Comparison of ENCODE assay signal across 1 cellular context in the genomic region with DNA sequence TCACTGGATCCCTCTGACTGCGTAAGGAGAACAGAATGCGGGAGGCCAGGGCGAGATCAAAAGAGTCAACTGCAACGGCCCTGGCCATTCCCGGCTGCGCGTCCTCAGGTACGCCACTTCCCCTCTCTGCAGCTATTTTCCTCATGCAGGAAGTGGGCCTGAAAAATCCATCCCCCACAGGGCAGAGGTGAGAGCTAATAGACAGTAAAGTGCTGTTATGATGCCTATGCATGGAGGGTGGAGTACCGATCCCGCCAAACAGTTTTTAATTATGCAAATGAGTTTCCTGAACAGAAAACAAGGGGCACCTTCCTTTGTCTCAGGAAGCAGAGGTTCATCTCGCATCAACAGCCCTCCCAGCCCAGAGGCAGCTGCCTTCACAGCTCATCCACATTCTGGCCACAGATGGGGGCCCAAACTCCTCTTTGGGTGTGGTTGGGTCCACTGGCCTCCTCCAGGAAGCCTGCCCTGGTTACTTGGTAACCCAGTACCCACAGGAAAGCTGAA.
A peak's percentile ranks its signal among the peaks of the same experiment; 100 is the strongest.
TF ChIP-seq lines count a peak whose summit lies in the region.

No MANE protein-coding gene starts in this region.

TF ChIP-seq in GM12878, 131 proteins besides CTCF, POLR2A, EP300 and RAD21 (continued from another document and continues in another):
- TF ChIP-seq, protein P1, sequence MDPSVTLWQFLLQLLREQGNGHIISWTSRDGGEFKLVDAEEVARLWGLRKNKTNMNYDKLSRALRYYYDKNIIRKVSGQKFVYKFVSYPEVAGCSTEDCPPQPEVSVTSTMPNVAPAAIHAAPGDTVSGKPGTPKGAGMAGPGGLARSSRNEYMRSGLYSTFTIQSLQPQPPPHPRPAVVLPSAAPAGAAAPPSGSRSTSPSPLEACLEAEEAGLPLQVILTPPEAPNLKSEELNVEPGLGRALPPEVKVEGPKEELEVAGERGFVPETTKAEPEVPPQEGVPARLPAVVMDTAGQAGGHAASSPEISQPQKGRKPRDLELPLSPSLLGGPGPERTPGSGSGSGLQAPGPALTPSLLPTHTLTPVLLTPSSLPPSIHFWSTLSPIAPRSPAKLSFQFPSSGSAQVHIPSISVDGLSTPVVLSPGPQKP (IDR thresholded peaks at IDR 0.05; ENCODE audit: low read depth, low read length), result no peak
- TF ChIP-seq MTA2 (IDR thresholded peaks at IDR 0.05; ENCODE audit: low read depth) (no peak), ZNF24 (IDR thresholded peaks at IDR 0.05) (no peak), PAX5 (IDR thresholded peaks at IDR 0.05; ENCODE audit: borderline replicate concordance, low read depth, low read length) (no peak), EED (IDR thresholded peaks at IDR 0.05; ENCODE audit: low read depth) (peak; percentile 56), IKZF1 (conservative IDR thresholded peaks at IDR 0.05) (peak; percentile 74), ZNF384 (IDR thresholded peaks at IDR 0.05; ENCODE audit: borderline replicate concordance, low read depth, low read length) (no peak), IRF4 (IDR thresholded peaks at IDR 0.05; ENCODE audit: low read depth, low read length) (no peak), TBL1XR1 (IDR thresholded peaks at IDR 0.05; ENCODE audit: low read depth, low read length) (no peak), IKZF2 (IDR thresholded peaks at IDR 0.05) (peak; percentile 63 to 66; a peak in 3 of 4 replicates), BCL11A (IDR thresholded peaks at IDR 0.05; ENCODE audit: low read depth, low read length) (no peak), GABPA (IDR thresholded peaks at IDR 0.05; ENCODE audit: low read depth) (peak; percentile 50; the same call in 1 of the 2 replicates), ZZZ3 (IDR thresholded peaks at IDR 0.05; ENCODE audit: control insufficient read depth, insufficient read length, low read depth) (no peak), SIX5 (IDR thresholded peaks at IDR 0.05; ENCODE audit: low read depth, low read length, severe bottlenecking) (no peak), BACH1 (IDR thresholded peaks at IDR 0.05; ENCODE audit: borderline replicate concordance) (no peak), POLR2AphosphoS5 (IDR thresholded peaks at IDR 0.05; ENCODE audit: low read length) (no peak; the same call in 1 of the 2 replicates), SREBF2 (IDR thresholded peaks at IDR 0.05; ENCODE audit: low read length) (no peak), PAX8 (IDR thresholded peaks at IDR 0.05) (no peak), POLR2AphosphoS2 (IDR thresholded peaks at IDR 0.05; ENCODE audit: low read depth, low read length) (no peak), EZH2 (IDR thresholded peaks at IDR 0.05; ENCODE audit: borderline replicate concordance, control insufficient read depth, low read depth, low read length) (no peak), BMI1 (IDR thresholded peaks at IDR 0.05; ENCODE audit: borderline replicate concordance) (no peak), SMARCA5 (IDR thresholded peaks at IDR 0.05) (no peak; the same call in none of the 2 replicates), MXI1 (IDR thresholded peaks at IDR 0.05; ENCODE audit: low read depth, low read length) (peak; percentile 67; the same call in 1 of the 2 replicates), ETV6 (conservative IDR thresholded peaks at IDR 0.05 in 1 of 2, IDR thresholded peaks at IDR 0.05 in 1 of 2; ENCODE audit: borderline replicate concordance in 1 of 2, low read depth in 1 of 2) (peak in 1 of 2 experiments; percentile 31; a peak in 1 of 4 replicates), RUNX3 (IDR thresholded peaks at IDR 0.05; ENCODE audit: low read length) (peak; percentile 57), CBX3 (IDR thresholded peaks at IDR 0.05; ENCODE audit: borderline replicate concordance, low read depth) (no peak), JUNB (IDR thresholded peaks at IDR 0.05) (no peak), STAT3 (IDR thresholded peaks at IDR 0.05; ENCODE audit: low read depth, low read length) (no peak), NR2C1 (IDR thresholded peaks at IDR 0.05) (no peak), RBBP5 (conservative IDR thresholded peaks at IDR 0.05) (no peak), LARP7 (IDR thresholded peaks at IDR 0.05) (0 out of 2 replicates have a peak, but pooled peaks have one; percentile 22), SREBF1 (IDR thresholded peaks at IDR 0.05; ENCODE audit: low read length) (no peak), TARDBP (IDR thresholded peaks at IDR 0.05; ENCODE audit: borderline replicate concordance) (no peak)
- TF ChIP-seq, protein P2, sequence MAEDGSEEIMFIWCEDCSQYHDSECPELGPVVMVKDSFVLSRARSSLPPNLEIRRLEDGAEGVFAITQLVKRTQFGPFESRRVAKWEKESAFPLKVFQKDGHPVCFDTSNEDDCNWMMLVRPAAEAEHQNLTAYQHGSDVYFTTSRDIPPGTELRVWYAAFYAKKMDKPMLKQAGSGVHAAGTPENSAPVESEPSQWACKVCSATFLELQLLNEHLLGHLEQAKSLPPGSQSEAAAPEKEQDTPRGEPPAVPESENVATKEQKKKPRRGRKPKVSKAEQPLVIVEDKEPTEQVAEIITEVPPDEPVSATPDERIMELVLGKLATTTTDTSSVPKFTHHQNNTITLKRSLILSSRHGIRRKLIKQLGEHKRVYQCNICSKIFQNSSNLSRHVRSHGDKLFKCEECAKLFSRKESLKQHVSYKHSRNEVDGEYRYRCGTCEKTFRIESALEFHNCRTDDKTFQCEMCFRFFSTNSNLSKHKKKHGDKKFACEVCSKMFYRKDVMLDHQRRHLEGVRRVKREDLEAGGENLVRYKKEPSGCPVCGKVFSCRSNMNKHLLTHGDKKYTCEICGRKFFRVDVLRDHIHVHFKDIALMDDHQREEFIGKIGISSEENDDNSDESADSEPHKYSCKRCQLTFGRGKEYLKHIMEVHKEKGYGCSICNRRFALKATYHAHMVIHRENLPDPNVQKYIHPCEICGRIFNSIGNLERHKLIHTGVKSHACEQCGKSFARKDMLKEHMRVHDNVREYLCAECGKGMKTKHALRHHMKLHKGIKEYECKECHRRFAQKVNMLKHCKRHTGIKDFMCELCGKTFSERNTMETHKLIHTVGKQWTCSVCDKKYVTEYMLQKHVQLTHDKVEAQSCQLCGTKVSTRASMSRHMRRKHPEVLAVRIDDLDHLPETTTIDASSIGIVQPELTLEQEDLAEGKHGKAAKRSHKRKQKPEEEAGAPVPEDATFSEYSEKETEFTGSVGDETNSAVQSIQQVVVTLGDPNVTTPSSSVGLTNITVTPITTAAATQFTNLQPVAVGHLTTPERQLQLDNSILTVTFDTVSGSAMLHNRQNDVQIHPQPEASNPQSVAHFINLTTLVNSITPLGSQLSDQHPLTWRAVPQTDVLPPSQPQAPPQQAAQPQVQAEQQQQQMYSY (CRISPR knock-in tag; IDR thresholded peaks at IDR 0.05), result no peak
- TF ChIP-seq, protein P3, sequence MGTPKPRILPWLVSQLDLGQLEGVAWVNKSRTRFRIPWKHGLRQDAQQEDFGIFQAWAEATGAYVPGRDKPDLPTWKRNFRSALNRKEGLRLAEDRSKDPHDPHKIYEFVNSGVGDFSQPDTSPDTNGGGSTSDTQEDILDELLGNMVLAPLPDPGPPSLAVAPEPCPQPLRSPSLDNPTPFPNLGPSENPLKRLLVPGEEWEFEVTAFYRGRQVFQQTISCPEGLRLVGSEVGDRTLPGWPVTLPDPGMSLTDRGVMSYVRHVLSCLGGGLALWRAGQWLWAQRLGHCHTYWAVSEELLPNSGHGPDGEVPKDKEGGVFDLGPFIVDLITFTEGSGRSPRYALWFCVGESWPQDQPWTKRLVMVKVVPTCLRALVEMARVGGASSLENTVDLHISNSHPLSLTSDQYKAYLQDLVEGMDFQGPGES (IDR thresholded peaks at IDR 0.05), result no peak
- TF ChIP-seq, protein P4, sequence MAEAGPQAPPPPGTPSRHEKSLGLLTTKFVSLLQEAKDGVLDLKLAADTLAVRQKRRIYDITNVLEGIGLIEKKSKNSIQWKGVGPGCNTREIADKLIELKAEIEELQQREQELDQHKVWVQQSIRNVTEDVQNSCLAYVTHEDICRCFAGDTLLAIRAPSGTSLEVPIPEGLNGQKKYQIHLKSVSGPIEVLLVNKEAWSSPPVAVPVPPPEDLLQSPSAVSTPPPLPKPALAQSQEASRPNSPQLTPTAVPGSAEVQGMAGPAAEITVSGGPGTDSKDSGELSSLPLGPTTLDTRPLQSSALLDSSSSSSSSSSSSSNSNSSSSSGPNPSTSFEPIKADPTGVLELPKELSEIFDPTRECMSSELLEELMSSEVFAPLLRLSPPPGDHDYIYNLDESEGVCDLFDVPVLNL (IDR thresholded peaks at IDR 0.05; ENCODE audit: low read depth, low read length), result no peak
- TF ChIP-seq, protein P5, sequence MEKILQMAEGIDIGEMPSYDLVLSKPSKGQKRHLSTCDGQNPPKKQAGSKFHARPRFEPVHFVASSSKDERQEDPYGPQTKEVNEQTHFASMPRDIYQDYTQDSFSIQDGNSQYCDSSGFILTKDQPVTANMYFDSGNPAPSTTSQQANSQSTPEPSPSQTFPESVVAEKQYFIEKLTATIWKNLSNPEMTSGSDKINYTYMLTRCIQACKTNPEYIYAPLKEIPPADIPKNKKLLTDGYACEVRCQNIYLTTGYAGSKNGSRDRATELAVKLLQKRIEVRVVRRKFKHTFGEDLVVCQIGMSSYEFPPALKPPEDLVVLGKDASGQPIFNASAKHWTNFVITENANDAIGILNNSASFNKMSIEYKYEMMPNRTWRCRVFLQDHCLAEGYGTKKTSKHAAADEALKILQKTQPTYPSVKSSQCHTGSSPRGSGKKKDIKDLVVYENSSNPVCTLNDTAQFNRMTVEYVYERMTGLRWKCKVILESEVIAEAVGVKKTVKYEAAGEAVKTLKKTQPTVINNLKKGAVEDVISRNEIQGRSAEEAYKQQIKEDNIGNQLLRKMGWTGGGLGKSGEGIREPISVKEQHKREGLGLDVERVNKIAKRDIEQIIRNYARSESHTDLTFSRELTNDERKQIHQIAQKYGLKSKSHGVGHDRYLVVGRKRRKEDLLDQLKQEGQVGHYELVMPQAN (conservative IDR thresholded peaks at IDR 0.05), result no peak
- TF ChIP-seq, protein P6, sequence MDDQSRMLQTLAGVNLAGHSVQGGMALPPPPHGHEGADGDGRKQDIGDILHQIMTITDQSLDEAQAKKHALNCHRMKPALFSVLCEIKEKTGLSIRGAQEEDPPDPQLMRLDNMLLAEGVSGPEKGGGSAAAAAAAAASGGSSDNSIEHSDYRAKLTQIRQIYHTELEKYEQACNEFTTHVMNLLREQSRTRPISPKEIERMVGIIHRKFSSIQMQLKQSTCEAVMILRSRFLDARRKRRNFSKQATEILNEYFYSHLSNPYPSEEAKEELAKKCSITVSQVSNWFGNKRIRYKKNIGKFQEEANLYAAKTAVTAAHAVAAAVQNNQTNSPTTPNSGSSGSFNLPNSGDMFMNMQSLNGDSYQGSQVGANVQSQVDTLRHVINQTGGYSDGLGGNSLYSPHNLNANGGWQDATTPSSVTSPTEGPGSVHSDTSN (IDR thresholded peaks at IDR 0.05; ENCODE audit: insufficient replicate concordance, low read depth, low read length), result no peak
- TF ChIP-seq, protein P7, sequence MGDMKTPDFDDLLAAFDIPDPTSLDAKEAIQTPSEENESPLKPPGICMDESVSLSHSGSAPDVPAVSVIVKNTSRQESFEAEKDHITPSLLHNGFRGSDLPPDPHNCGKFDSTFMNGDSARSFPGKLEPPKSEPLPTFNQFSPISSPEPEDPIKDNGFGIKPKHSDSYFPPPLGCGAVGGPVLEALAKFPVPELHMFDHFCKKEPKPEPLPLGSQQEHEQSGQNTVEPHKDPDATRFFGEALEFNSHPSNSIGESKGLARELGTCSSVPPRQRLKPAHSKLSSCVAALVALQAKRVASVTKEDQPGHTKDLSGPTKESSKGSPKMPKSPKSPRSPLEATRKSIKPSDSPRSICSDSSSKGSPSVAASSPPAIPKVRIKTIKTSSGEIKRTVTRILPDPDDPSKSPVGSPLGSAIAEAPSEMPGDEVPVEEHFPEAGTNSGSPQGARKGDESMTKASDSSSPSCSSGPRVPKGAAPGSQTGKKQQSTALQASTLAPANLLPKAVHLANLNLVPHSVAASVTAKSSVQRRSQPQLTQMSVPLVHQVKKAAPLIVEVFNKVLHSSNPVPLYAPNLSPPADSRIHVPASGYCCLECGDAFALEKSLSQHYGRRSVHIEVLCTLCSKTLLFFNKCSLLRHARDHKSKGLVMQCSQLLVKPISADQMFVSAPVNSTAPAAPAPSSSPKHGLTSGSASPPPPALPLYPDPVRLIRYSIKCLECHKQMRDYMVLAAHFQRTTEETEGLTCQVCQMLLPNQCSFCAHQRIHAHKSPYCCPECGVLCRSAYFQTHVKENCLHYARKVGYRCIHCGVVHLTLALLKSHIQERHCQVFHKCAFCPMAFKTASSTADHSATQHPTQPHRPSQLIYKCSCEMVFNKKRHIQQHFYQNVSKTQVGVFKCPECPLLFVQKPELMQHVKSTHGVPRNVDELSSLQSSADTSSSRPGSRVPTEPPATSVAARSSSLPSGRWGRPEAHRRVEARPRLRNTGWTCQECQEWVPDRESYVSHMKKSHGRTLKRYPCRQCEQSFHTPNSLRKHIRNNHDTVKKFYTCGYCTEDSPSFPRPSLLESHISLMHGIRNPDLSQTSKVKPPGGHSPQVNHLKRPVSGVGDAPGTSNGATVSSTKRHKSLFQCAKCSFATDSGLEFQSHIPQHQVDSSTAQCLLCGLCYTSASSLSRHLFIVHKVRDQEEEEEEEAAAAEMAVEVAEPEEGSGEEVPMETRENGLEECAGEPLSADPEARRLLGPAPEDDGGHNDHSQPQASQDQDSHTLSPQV (IDR thresholded peaks at IDR 0.05), result no peak
- TF ChIP-seq, protein P8, sequence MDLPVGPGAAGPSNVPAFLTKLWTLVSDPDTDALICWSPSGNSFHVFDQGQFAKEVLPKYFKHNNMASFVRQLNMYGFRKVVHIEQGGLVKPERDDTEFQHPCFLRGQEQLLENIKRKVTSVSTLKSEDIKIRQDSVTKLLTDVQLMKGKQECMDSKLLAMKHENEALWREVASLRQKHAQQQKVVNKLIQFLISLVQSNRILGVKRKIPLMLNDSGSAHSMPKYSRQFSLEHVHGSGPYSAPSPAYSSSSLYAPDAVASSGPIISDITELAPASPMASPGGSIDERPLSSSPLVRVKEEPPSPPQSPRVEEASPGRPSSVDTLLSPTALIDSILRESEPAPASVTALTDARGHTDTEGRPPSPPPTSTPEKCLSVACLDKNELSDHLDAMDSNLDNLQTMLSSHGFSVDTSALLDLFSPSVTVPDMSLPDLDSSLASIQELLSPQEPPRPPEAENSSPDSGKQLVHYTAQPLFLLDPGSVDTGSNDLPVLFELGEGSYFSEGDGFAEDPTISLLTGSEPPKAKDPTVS (IDR thresholded peaks at IDR 0.05; ENCODE audit: low read depth, low read length), result no peak
- TF ChIP-seq, protein P9, sequence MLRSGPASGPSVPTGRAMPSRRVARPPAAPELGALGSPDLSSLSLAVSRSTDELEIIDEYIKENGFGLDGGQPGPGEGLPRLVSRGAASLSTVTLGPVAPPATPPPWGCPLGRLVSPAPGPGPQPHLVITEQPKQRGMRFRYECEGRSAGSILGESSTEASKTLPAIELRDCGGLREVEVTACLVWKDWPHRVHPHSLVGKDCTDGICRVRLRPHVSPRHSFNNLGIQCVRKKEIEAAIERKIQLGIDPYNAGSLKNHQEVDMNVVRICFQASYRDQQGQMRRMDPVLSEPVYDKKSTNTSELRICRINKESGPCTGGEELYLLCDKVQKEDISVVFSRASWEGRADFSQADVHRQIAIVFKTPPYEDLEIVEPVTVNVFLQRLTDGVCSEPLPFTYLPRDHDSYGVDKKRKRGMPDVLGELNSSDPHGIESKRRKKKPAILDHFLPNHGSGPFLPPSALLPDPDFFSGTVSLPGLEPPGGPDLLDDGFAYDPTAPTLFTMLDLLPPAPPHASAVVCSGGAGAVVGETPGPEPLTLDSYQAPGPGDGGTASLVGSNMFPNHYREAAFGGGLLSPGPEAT (IDR thresholded peaks at IDR 0.05; ENCODE audit: low read depth), result peak; percentile 61; the same call in 1 of the 2 replicates
